ENCODE assay signal across 8 cellular contexts in genomic region chr2:113157108-113157896, GRCh38. TPM values are rescaled to one million over a fixed set of nuclear protein-coding genes. Genes with fewer than 3 reads are reported as not detected.
DNase-seq lines count a peak whose midpoint lies in the region; ATAC-seq and TF ChIP-seq lines count a peak whose summit lies in the region.

No MANE protein-coding gene starts in this region.

- peaks cover 24% of the 10 kb centered on the region; the same call in 1 of the 2 replicates for H3F3A ChIP-seq in PC-9 (ENCODE audit: insufficient read depth, low read depth)

- H3K27me3 ChIP-seq in PC-9 (ENCODE audit: insufficient read depth, low read depth), result no peaks in the 10 kb centered on the region

- TF ChIP-seq CTCF in PC-9 (conservative IDR thresholded peaks at IDR 0.05) (no peak), MCF 10A (IDR thresholded peaks at IDR 0.05; ENCODE audit: unreplicated experiment) (no peak)

- no peaks in the 10 kb centered on the region for H3K36me3 Mint-ChIP-seq in MCF 10A (ENCODE audit: insufficient read depth, unreplicated experiment)
- no peaks in the 10 kb centered on the region for H3K36me3 Mint-ChIP-seq in stimulated activated naive CD8-positive, alpha-beta T cell treated with anti-CD3 and anti-CD28 coated beads, Interleukin-15, Interleukin-2, amounts not matched to agents 100 ng/mL and 50 ng/mL, for 24 hours (ENCODE audit: low read depth)

- H3K9me2 ChIP-seq in PC-9 (ENCODE audit: insufficient read depth), result no peaks in the 10 kb centered on the region

- H3K4me1 Mint-ChIP-seq in MCF 10A (ENCODE audit: insufficient read depth, unreplicated experiment), result peaks cover 16% of the 10 kb centered on the region
- H3K4me1 Mint-ChIP-seq in stimulated activated naive CD8-positive, alpha-beta T cell treated with anti-CD3 and anti-CD28 coated beads, Interleukin-15, Interleukin-2, amounts not matched to agents 100 ng/mL and 50 ng/mL, for 24 hours (ENCODE audit: low read depth), result peaks cover 20% of the 10 kb centered on the region

- peak overlapping the region; percentile 92 for H2AFZ ChIP-seq in PC-9

- no peaks in the 10 kb centered on the region for H3K36me3 ChIP-seq in PC-9 (ENCODE audit: low read depth)

- no peaks in the 10 kb centered on the region for H3K9me3 Mint-ChIP-seq in MCF 10A (ENCODE audit: unreplicated experiment)
- no peaks in the 10 kb centered on the region for H3K9me3 Mint-ChIP-seq in stimulated activated naive CD8-positive, alpha-beta T cell treated with anti-CD3 and anti-CD28 coated beads, Interleukin-15, Interleukin-2, amounts not matched to agents 100 ng/mL and 50 ng/mL, for 24 hours

- H3K4me3 Mint-ChIP-seq in MCF 10A (ENCODE audit: unreplicated experiment), result peak overlapping the region; percentile 72
- H3K4me3 Mint-ChIP-seq in stimulated activated naive CD8-positive, alpha-beta T cell treated with anti-CD3 and anti-CD28 coated beads, Interleukin-15, Interleukin-2, amounts not matched to agents 100 ng/mL and 50 ng/mL, for 24 hours, result peak overlapping the region; percentile 86

- peak; percentile 37 for DNase-seq in NCI-H1092 treated with DMSO at 0.1 percent for 48 hours (lab: John Stamatoyannopoulos, UW)
- no peak for DNase-seq in NCI-H1092 (lab: John Stamatoyannopoulos, UW)
- DNase-seq in PC-9, result peak; percentile 48 to 82
- peak; percentile 56 for DNase-seq in MCF 10A (ENCODE audit: unreplicated experiment)
- peak; percentile 81 for DNase-seq in left lobe of liver (ENCODE audit: low spot score)
- DNase-seq in effector CD4-positive, alpha-beta T cell, result no peak

- peak overlapping the region; percentile 87 for H3K4me3 ChIP-seq in PC-9

- H3K4me1 ChIP-seq in PC-9 (replicated peaks; ENCODE audit: insufficient read depth), result peaks cover 29% of the 10 kb centered on the region

- POLR2A ChIA-PET in PC-9 (lab: Charles Lee; ENCODE audit: unreplicated experiment) (interaction anchor here (0.5 to 0.6 kb wide), 2 partner anchors 41 to 126 kb away, joined by 3 to 16 read pairs; no protein-coding TSS in a partner anchor), MCF 10A (lab: Yijun Ruan, JAX) (no interaction called here)

- H3K9me3 ChIP-seq in PC-9 (ENCODE audit: insufficient read depth, low read depth), result no peaks in the 10 kb centered on the region

- ATAC-seq in HG03095 (IDR thresholded peaks at IDR 0.05; ENCODE audit: unreplicated experiment), result peak; percentile 70
- ATAC-seq in left lobe of liver, result peak; percentile 75

- CTCF ChIA-PET in PC-9 (lab: Charles Lee), result interaction anchor here (0.5 to 1.5 kb wide), 4 partner anchors 14 to 41 kb away, joined by 3 to 8 read pairs (median 6); no protein-coding TSS in a partner anchor
- CTCF ChIA-PET in MCF 10A (lab: Yijun Ruan, JAX), result interaction anchor here (0.7 to 2.1 kb wide), 4 partner anchors 8 to 42 kb away, joined by 3 to 19 read pairs (median 10); no protein-coding TSS in a partner anchor

- intact Hi-C loops in PC-9 (cut with micrococcal nuclease; ENCODE audit: unreplicated experiment), result no loop called here
- intact Hi-C loops in MCF 10A (cut with micrococcal nuclease), result no loop called here

- peak overlapping the region; percentile 53 for H3K27ac Mint-ChIP-seq in MCF 10A (ENCODE audit: low read depth, unreplicated experiment)
- peak overlapping the region; percentile 49 for H3K27ac Mint-ChIP-seq in stimulated activated naive CD8-positive, alpha-beta T cell treated with anti-CD3 and anti-CD28 coated beads, Interleukin-15, Interleukin-2, amounts not matched to agents 100 ng/mL and 50 ng/mL, for 24 hours

- H3K27ac ChIP-seq in PC-9, result peak overlapping the region; percentile 56

- H3K4me2 ChIP-seq in PC-9, result peak overlapping the region; percentile 97

- BruUV-seq in PC-9 (replicated peaks; lab: Mats Ljungman, UMichigan), result no TSS peak
- no TSS peak for BruUV-seq in MCF 10A (replicated peaks; lab: Mats Ljungman, UMichigan)

- peaks cover 32% of the 10 kb centered on the region for H3K79me2 ChIP-seq in PC-9 (ENCODE audit: low read depth)

- no peaks in the 10 kb centered on the region for H3K27me3 Mint-ChIP-seq in MCF 10A (ENCODE audit: insufficient read depth, unreplicated experiment)
- no peaks in the 10 kb centered on the region for H3K27me3 Mint-ChIP-seq in stimulated activated naive CD8-positive, alpha-beta T cell treated with anti-CD3 and anti-CD28 coated beads, Interleukin-15, Interleukin-2, amounts not matched to agents 100 ng/mL and 50 ng/mL, for 24 hours

- H4K20me1 ChIP-seq in PC-9 (ENCODE audit: insufficient read depth), result no peaks in the 10 kb centered on the region

RNA-seq across cellular contexts. Expression of gene PSD4, which starts 16.5 kb away (rescaled TPM):
- 29.6 and 38.7 TPM in 2 replicates for total RNA-seq in PC-9 (2021)
- total RNA-seq in MCF 10A (2022), result 9.6 and 13.2 TPM in 2 replicates
- 60.3 TPM for total RNA-seq in left lobe of liver

RNA-seq across cellular contexts. Expression of gene IL1RN, which starts 29.9 kb away (rescaled TPM):
- total RNA-seq in PC-9 (2021), result 5.0 and 8.4 TPM in 2 replicates
- total RNA-seq in MCF 10A (2022), result 0.39 TPM in 1 of 2 replicates, not detected in the other
- total RNA-seq in left lobe of liver, result 16.0 TPM

Comparison
In these comparisons a context has a peak if more than half of its experiments do, and no peak if none do; other contexts are left out.
1. DNase-seq: peak in NCI-H1092 treated with DMSO at 0.1 percent for 48 hours (single experiment), PC-9 (2 of 2), MCF 10A (single experiment) and left lobe of liver (single experiment); none in NCI-H1092 (single experiment) and effector CD4-positive, alpha-beta T cell (single experiment).